13 cellular contexts compared by ENCODE assay signal in genomic region chr6:104956663-104957294, GRCh38. TPM values are rescaled to one million over a fixed set of nuclear protein-coding genes. Genes with fewer than 3 reads are reported as not detected.
A peak's percentile ranks its signal among the peaks of the same experiment; 100 is the strongest.
DNase-seq lines count a peak whose midpoint lies in the region; ATAC-seq and TF ChIP-seq lines count a peak whose summit lies in the region.
"Had no signal": no experiment of that assay in that cellular context is flagged by ENCODE, and none has a peak within 500 bp of the region (broad histone marks: within the 10 kb centered on the region; RNA-seq: fewer than 3 reads in every experiment).

LIN28B (plus strand) TSS chr6:104957107; CDS start chr6:104957251, 144 bp downstream.

- H3K4me3 Mint-ChIP-seq in activated naive CD8-positive, alpha-beta T cell treated with anti-CD3 and anti-CD28 coated beads for 36 hours = peak within 1 kb of the TSS; percentile 55
- H3K4me3 Mint-ChIP-seq: activated B cell treated with CpG ODN at 0.5 μM for 24 hours had no signal

- H3K27me3 ChIP-seq in neuron (ENCODE audit: insufficient read depth, low read length) = no peaks in the 10 kb centered on the region

- peak; percentile 7 for DNase-seq in NCI-H510A treated with DMSO at 0.1 percent for 48 hours (lab: John Stamatoyannopoulos, UW)
- DNase-seq in NCI-H510A (lab: John Stamatoyannopoulos, UW) = no peak
- DNase-seq in NCI-H2227 treated with DMSO at 0.1 percent for 48 hours (lab: John Stamatoyannopoulos, UW) = peak; percentile 85
- no peak for DNase-seq in activated naive CD8-positive, alpha-beta T cell treated with anti-CD3 and anti-CD28 coated beads for 36 hours
- no peak for DNase-seq in lower leg skin (ENCODE audit: low spot score in 2 of 2)
- DNase-seq in C1 segment of cervical spinal cord (lab: John Stamatoyannopoulos, UW) = no peak
- DNase-seq: activated B cell treated with CpG ODN at 0.5 μM for 24 hours; brain microvascular endothelial cell; NCI-H2107; stimulated activated CD4-positive, alpha-beta T cell treated with anti-CD3 and anti-CD28 coated beads, Interleukin-4, amount 100 ng/mL, for 4 hours; upper lobe of right lung had no signal

- peaks cover 6% of the 10 kb centered on the region for H3K36me3 Mint-ChIP-seq in activated naive CD8-positive, alpha-beta T cell treated with anti-CD3 and anti-CD28 coated beads for 36 hours

- no peak for TF ChIP-seq CTCF in lower leg skin (IDR thresholded peaks at IDR 0.05)

- no peak for TF ChIP-seq POLR2A in lower leg skin (IDR thresholded peaks at IDR 0.05)

- intact Hi-C loops in lower leg skin (cut with DNase I; ENCODE audit: low total_unique reads) = no loop called here

- peaks cover 49% of the 10 kb centered on the region for H3K4me1 ChIP-seq in neuron (ENCODE audit: insufficient read depth, low read length)
- H3K4me1 ChIP-seq: upper lobe of right lung had no signal

- WGBS in lower leg skin, 2 donors = 7 to 9% methylated on average over 17 of the region's 17 CpGs

- H2AFZ ChIP-seq in neuron (ENCODE audit: low read depth, low read length) = peak within 1 kb of the TSS; percentile 51

- ATAC-seq in HG03460 (IDR thresholded peaks at IDR 0.05; ENCODE audit: unreplicated experiment) = no peak
- ATAC-seq: upper lobe of right lung had no signal

- H3K4me3 ChIP-seq in neuron (ENCODE audit: low read length) (peak within 1 kb of the TSS; percentile 100), lower leg skin (ENCODE audit: low read depth, poor library complexity, severe bottlenecking) (no peak within 1 kb of the TSS)
- H3K4me3 ChIP-seq: upper lobe of right lung had no signal

- no peaks in the 10 kb centered on the region for H3K9me3 ChIP-seq in neuron (ENCODE audit: low read length)
- H3K9me3 ChIP-seq: upper lobe of right lung had no signal

- peaks cover 20% of the 10 kb centered on the region for H3K4me1 Mint-ChIP-seq in activated naive CD8-positive, alpha-beta T cell treated with anti-CD3 and anti-CD28 coated beads for 36 hours

- H3K27ac Mint-ChIP-seq in activated naive CD8-positive, alpha-beta T cell treated with anti-CD3 and anti-CD28 coated beads for 36 hours = no peak within 1 kb of the TSS
- H3K27ac Mint-ChIP-seq: activated B cell treated with CpG ODN at 0.5 μM for 24 hours had no signal

- H3K27me3 Mint-ChIP-seq in activated naive CD8-positive, alpha-beta T cell treated with anti-CD3 and anti-CD28 coated beads for 36 hours = peaks cover 78% of the 10 kb centered on the region

- H3K9me3 Mint-ChIP-seq in activated naive CD8-positive, alpha-beta T cell treated with anti-CD3 and anti-CD28 coated beads for 36 hours = peaks cover 12% of the 10 kb centered on the region

- H3K36me3 ChIP-seq in neuron (ENCODE audit: insufficient read depth, low read length) = peaks cover under 1% of the 10 kb centered on the region
- H3K36me3 ChIP-seq: brain microvascular endothelial cell, upper lobe of right lung had no signal

RNA-seq across cellular contexts. Expression of gene LIN28B, which starts in this region (rescaled TPM):
- total RNA-seq in activated naive CD8-positive, alpha-beta T cell treated with anti-CD3 and anti-CD28 coated beads for 36 hours = under 1 TPM in 1 of 2 experiments, not detected in 1; 0.18 TPM
- not detected for total RNA-seq in lower leg skin
- total RNA-seq: activated B cell treated with CpG ODN at 0.5 μM for 24 hours, upper lobe of right lung had no signal

Comparison
In these comparisons a context has a peak if more than half of its experiments do, and no peak if none do; other contexts are left out.
1. DNase-seq: peak in NCI-H510A treated with DMSO at 0.1 percent for 48 hours (single experiment) and NCI-H2227 treated with DMSO at 0.1 percent for 48 hours (single experiment); none in NCI-H510A (single experiment), activated naive CD8-positive, alpha-beta T cell treated with anti-CD3 and anti-CD28 coated beads for 36 hours (single experiment), lower leg skin (0 of 2) and C1 segment of cervical spinal cord (0 of 14).